ENCODE assay signal across 20 cellular contexts in genomic region chr10:132648871-132649528, GRCh38.
"Had no signal": no experiment of that assay in that cellular context is flagged by ENCODE, and none has a peak within 500 bp of the region (broad histone marks: within the 10 kb centered on the region; RNA-seq: fewer than 3 reads in every experiment).

No MANE protein-coding gene starts in this region.

- H3K9me3 ChIP-seq: body of pancreas, heart left ventricle, neutrophil, testis, upper lobe of right lung had no signal

- H3K27me3 Mint-ChIP-seq: activated CD4-positive, alpha-beta memory T cell treated with anti-CD3 and anti-CD28 coated beads, Interleukin-2, amount 10 ng/mL, durations not matched to agents 7 days and 5 days; activated CD4-positive, alpha-beta T cell treated with anti-CD3 and anti-CD28 coated beads for 36 hours had no signal

- H2AFZ ChIP-seq: parathyroid adenoma had no signal

- H3K4me3 Mint-ChIP-seq: activated CD4-positive, alpha-beta memory T cell treated with anti-CD3 and anti-CD28 coated beads, Interleukin-2, amount 10 ng/mL, durations not matched to agents 7 days and 5 days; activated CD4-positive, alpha-beta T cell treated with anti-CD3 and anti-CD28 coated beads for 36 hours; activated T-cell treated with anti-CD3 and anti-CD28 coated beads, Interleukin-2, amount 50 U/mL, for 4 hours; T-helper 1 cell treated with Interleukin-12 subunit alpha and Interleukin-12 subunit beta and Interleukin-4 antibody, amounts not matched to agents 30 μg/mL and 1 μg/mL, for 36 hours had no signal

- H3K27ac Mint-ChIP-seq: activated CD4-positive, alpha-beta memory T cell treated with anti-CD3 and anti-CD28 coated beads, Interleukin-2, amount 10 ng/mL, durations not matched to agents 7 days and 5 days; activated CD4-positive, alpha-beta T cell treated with anti-CD3 and anti-CD28 coated beads for 36 hours; activated naive CD4-positive, alpha-beta T cell treated with anti-CD3 and anti-CD28 coated beads, Interleukin-2, amount 50 U/mL, for 72 hours; T-helper 1 cell treated with Interleukin-12 subunit alpha and Interleukin-12 subunit beta and Interleukin-4 antibody, amounts not matched to agents 30 μg/mL and 1 μg/mL, for 36 hours had no signal

- H3K4me1 Mint-ChIP-seq: activated CD4-positive, alpha-beta memory T cell treated with anti-CD3 and anti-CD28 coated beads, Interleukin-2, amount 10 ng/mL, durations not matched to agents 7 days and 5 days; activated CD4-positive, alpha-beta T cell treated with anti-CD3 and anti-CD28 coated beads for 36 hours had no signal

- H3K4me1 ChIP-seq: body of pancreas, parathyroid adenoma, upper lobe of right lung had no signal

- H3K36me3 ChIP-seq: WERI-Rb-1 had no signal

- H3K4me3 ChIP-seq: body of pancreas, heart left ventricle, lung, skin epidermis, testis, upper lobe of right lung had no signal

- H3K36me3 Mint-ChIP-seq: activated naive CD4-positive, alpha-beta T cell treated with anti-CD3 and anti-CD28 coated beads, Interleukin-2, amount 50 U/mL, for 72 hours had no signal

- ATAC-seq: activated CD4-positive, alpha-beta T cell treated with anti-CD3 and anti-CD28 coated beads for 36 hours; activated naive CD4-positive, alpha-beta T cell treated with anti-CD3 and anti-CD28 coated beads, Interleukin-2, amount 50 U/mL, for 72 hours; activated T-cell treated with anti-CD3 and anti-CD28 coated beads, Interleukin-2, amount 50 U/mL, for 4 hours; body of pancreas; heart left ventricle; left colon; stimulated activated naive CD8-positive, alpha-beta T cell treated with anti-CD3 and anti-CD28 coated beads, Interleukin-15, Interleukin-2, amounts not matched to agents 100 U/mL and 50 U/mL, for 24 hours; upper lobe of right lung had no signal

- H3K27ac ChIP-seq: body of pancreas, heart left ventricle, neutrophil, parathyroid adenoma, skin epidermis, testis, upper lobe of right lung, WERI-Rb-1 had no signal

- H3K9me3 Mint-ChIP-seq: activated CD4-positive, alpha-beta memory T cell treated with anti-CD3 and anti-CD28 coated beads, Interleukin-2, amount 10 ng/mL, durations not matched to agents 7 days and 5 days; activated naive CD4-positive, alpha-beta T cell treated with anti-CD3 and anti-CD28 coated beads, Interleukin-2, amount 50 U/mL, for 72 hours; activated T-cell treated with anti-CD3 and anti-CD28 coated beads, Interleukin-2, amount 50 U/mL, for 4 hours; T-helper 1 cell treated with Interleukin-12 subunit alpha and Interleukin-12 subunit beta and Interleukin-4 antibody, amounts not matched to agents 30 μg/mL and 1 μg/mL, for 36 hours had no signal

- DNase-seq: activated CD4-positive, alpha-beta memory T cell treated with anti-CD3 and anti-CD28 coated beads, Interleukin-2, amount 10 ng/mL, durations not matched to agents 7 days and 5 days; activated CD4-positive, alpha-beta T cell treated with anti-CD3 and anti-CD28 coated beads for 36 hours; activated gamma-delta T cell; activated T-cell treated with anti-CD3 and anti-CD28 coated beads, Interleukin-2, amount 50 U/mL, for 4 hours; effector memory CD4-positive, alpha-beta T cell; stimulated activated CD4-positive, alpha-beta T cell treated with anti-CD3 and anti-CD28 coated beads, Interleukin-4, amount 100 ng/mL, for 4 hours; stimulated activated CD8-positive, alpha-beta memory T cell treated with anti-CD3 and anti-CD28 coated beads, Interleukin-4, amount 100 ng/mL, for 48 hours; stimulated activated naive CD8-positive, alpha-beta T cell treated with anti-CD3 and anti-CD28 coated beads, Interleukin-15, Interleukin-2, amounts not matched to agents 100 U/mL and 50 U/mL, for 24 hours; testis; upper lobe of right lung; WERI-Rb-1 had no signal

- H3K27me3 ChIP-seq: body of pancreas, heart left ventricle, neutrophil, testis, upper lobe of right lung had no signal

- H3K9ac ChIP-seq: parathyroid adenoma had no signal
